22 cellular contexts compared by ENCODE assay signal in the genomic region with DNA sequence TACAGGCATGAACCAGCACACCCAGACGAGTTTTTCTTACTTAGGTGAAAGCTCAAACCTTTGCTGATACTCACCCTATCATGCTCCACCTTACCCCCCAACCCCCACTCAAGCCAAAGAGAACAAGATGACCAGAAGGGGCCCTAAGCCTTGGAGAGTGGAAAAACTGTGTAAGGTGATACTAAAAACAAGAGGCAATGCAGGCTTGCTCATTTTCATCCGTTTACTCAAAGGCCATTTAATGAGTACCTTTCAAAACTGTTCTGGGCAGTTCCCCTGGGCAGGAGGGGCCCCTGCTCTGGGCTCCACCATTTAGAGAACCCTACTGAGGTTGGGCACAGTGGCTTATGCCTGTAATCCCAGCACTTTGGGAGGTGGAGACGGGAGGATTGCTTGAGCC. TPM values are rescaled to one million over a fixed set of nuclear protein-coding genes. Genes with fewer than 3 reads are reported as not detected.
"Had no signal": no experiment of that assay in that cellular context is flagged by ENCODE, and none has a peak within 500 bp of the region (broad histone marks: within the 10 kb centered on the region; RNA-seq: fewer than 3 reads in every experiment).

No MANE protein-coding gene starts in this region.

- H3K4me1 ChIP-seq: tibial artery had no signal

- H3K27me3 ChIP-seq: tibial artery had no signal

- H3K4me3 ChIP-seq: lower lobe of right lung, tibial artery had no signal

- ATAC-seq: activated T-cell treated with anti-CD3 and anti-CD28 coated beads, Interleukin-2, amount 50 U/mL, for 4 hours; left lobe of liver; lower lobe of right lung; naive thymus-derived CD8-positive, alpha-beta T cell; stimulated activated naive CD8-positive, alpha-beta T cell treated with anti-CD3 and anti-CD28 coated beads, Interleukin-15, Interleukin-2, amounts not matched to agents 100 U/mL and 50 U/mL, for 24 hours; T-helper 17 cell had no signal

- FAIRE-seq: bronchial epithelial cell had no signal

- H3K9me3 ChIP-seq: lower lobe of right lung, tibial artery had no signal

- DNase-seq: activated CD4-positive, alpha-beta T cell treated with anti-CD3 and anti-CD28 coated beads for 4 hours; activated CD4-positive, alpha-beta T cell treated with anti-CD3 and anti-CD28 coated beads, Interleukin-2, amount 50 U/mL, for 48 hours; activated CD4-positive, CD25-positive, alpha-beta regulatory T cell; activated CD8-positive, alpha-beta memory T cell treated with anti-CD3 and anti-CD28 coated beads, Interleukin-2, amount 50 U/mL, for 48 hours; activated naive CD4-positive, alpha-beta T cell treated with Interleukin-2 at 50 U/mL for 16 hours; activated naive CD8-positive, alpha-beta T cell treated with anti-CD3 and anti-CD28 coated beads, Interleukin-2, amount 10 ng/mL, durations not matched to agents 7 days and 5 days; activated T-cell treated with anti-CD3 and anti-CD28 coated beads, Interleukin-2, amount 50 U/mL, for 4 hours; amniotic stem cell; cerebellar nuclear complex; effector CD8-positive, alpha-beta T cell; foreskin melanocyte; immature natural killer cell; lower lobe of right lung; naive thymus-derived CD8-positive, alpha-beta T cell; occipital lobe; stimulated activated CD4-positive, alpha-beta T cell treated with anti-CD3 and anti-CD28 coated beads, Interleukin-4, amount 100 ng/mL, for 4 hours; stimulated activated naive CD8-positive, alpha-beta T cell treated with anti-CD3 and anti-CD28 coated beads, Interleukin-15, Interleukin-2, amounts not matched to agents 100 U/mL and 50 U/mL, for 24 hours; SW 1271; T-helper 17 cell; tibial artery had no signal

- H3K36me3 ChIP-seq: tibial artery had no signal

- H3K27ac ChIP-seq: lower lobe of right lung, tibial artery had no signal

RNA-seq across cellular contexts. Expression of a gene that starts 6.7 kb away (rescaled TPM):
- polyA plus RNA-seq: naive thymus-derived CD8-positive, alpha-beta T cell had no signal

RNA-seq across cellular contexts. Expression of a gene that starts 52.1 kb away (rescaled TPM):
- total RNA-seq: bronchial epithelial cell, occipital lobe had no signal
- polyA plus RNA-seq: naive thymus-derived CD8-positive, alpha-beta T cell had no signal
